1 cellular context compared by ENCODE assay signal in the genomic region with DNA sequence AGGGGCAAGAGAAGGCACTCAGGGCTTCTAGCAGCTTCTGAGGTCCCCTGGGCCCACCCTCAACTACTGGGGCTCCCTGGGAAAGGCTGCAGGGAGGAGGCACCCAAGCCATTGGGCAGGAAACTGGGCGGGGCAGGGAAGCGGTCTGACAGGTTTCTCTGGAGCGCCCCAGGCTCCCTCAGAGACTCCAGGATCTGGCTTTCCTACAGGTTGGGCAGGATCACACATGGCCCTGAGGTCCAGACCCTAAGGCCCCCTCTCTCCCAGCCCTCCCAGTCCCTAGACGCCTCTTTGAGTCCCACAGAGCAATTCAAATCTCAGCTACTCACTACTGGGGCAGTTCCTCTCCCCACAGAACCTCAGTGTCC.
TF ChIP-seq lines count a peak whose summit lies in the region.

No MANE protein-coding gene starts in this region.

TF ChIP-seq in WTC11, 78 proteins besides CTCF, POLR2A, EP300 and RAD21 (continued from another document):
- TF ChIP-seq AFF4 (CRISPR knock-in tag; IDR thresholded peaks at IDR 0.05; ENCODE audit: borderline replicate concordance), result no peak
- TF ChIP-seq JUN (CRISPR knock-in tag; IDR thresholded peaks at IDR 0.05), result no peak
